8 cellular contexts compared by ENCODE assay signal in genomic region chr19:1041272-1041834, GRCh38. TPM values are rescaled to one million over a fixed set of nuclear protein-coding genes. Genes with fewer than 3 reads are reported as not detected.
DNase-seq lines count a peak whose midpoint lies in the region; ATAC-seq and TF ChIP-seq lines count a peak whose summit lies in the region.

No MANE protein-coding gene starts in this region.

- H3K27me3 ChIP-seq in SJCRH30, result no peaks in the 10 kb centered on the region
- peaks cover 0 to 11% (median 0%) of the 10 kb centered on the region in 4 donors for H3K27me3 ChIP-seq in esophagus muscularis mucosa
- H3K27me3 ChIP-seq in prostate gland (replicated peaks; ENCODE audit: insufficient read depth), result no peaks in the 10 kb centered on the region

- TF ChIP-seq CTCF in esophagus muscularis mucosa (IDR thresholded peaks at IDR 0.05) (no peak), prostate gland (IDR thresholded peaks at IDR 0.05) (no peak)

- H3K27ac ChIP-seq in SJCRH30, result no peak overlapping the region
- peak overlapping the region in 2 of 4 donors; percentile 4 to 32 for H3K27ac ChIP-seq in esophagus muscularis mucosa (replicated peaks in 1 of 4)
- no peak overlapping the region for H3K27ac ChIP-seq in prostate gland

- WGBS in esophagus muscularis mucosa, result 49% methylated on average over 19 of the region's 26 CpGs
- 42% methylated on average over 26 of the region's 26 CpGs for WGBS in prostate gland

- peaks cover 26% of the 10 kb centered on the region for H3K4me1 ChIP-seq in SJCRH30
- peaks cover 23 to 47% (median 34%) of the 10 kb centered on the region in 4 donors for H3K4me1 ChIP-seq in esophagus muscularis mucosa
- peaks cover 3% of the 10 kb centered on the region for H3K4me1 ChIP-seq in prostate gland (replicated peaks)

- H3K9me3 ChIP-seq in SJCRH30 (replicated peaks) (no peaks in the 10 kb centered on the region), esophagus muscularis mucosa (no peaks in the 10 kb centered on the region), prostate gland (no peaks in the 10 kb centered on the region)

- H3K36me3 ChIP-seq in SJCRH30 (peaks cover 6% of the 10 kb centered on the region; the same call in 1 of the 2 replicates), esophagus muscularis mucosa (peaks cover 12 to 21% (median 17%) of the 10 kb centered on the region in 4 donors), prostate gland (no peaks in the 10 kb centered on the region)

- no peak for TF ChIP-seq POLR2A in esophagus muscularis mucosa (IDR thresholded peaks at IDR 0.05; ENCODE audit: low read depth)
- TF ChIP-seq POLR2A in prostate gland (IDR thresholded peaks at IDR 0.05), result no peak

- ATAC-seq in HG03442 (IDR thresholded peaks at IDR 0.05; ENCODE audit: unreplicated experiment), result no peak

- DNase-seq in SJCRH30 (no peak), esophagus muscularis mucosa (ENCODE audit: extremely low spot score) (no peak), prostate gland (ENCODE audit: low spot score) (no peak), GM19240 (ENCODE audit: insufficient read length, low spot score) (no peak), C1 segment of cervical spinal cord (lab: John Stamatoyannopoulos, UW) (no peak)
- no peak for DNase-seq in effector CD4-positive, alpha-beta T cell

- TF ChIP-seq EP300 in esophagus muscularis mucosa (IDR thresholded peaks at IDR 0.05), result no peak

- peak overlapping the region; percentile 17; the same call in 1 of the 2 replicates for H3K4me3 ChIP-seq in GM08714 (ENCODE audit: low read length)
- H3K4me3 ChIP-seq in SJCRH30, result peak overlapping the region; percentile 35
- H3K4me3 ChIP-seq in esophagus muscularis mucosa, result peak overlapping the region; percentile 56 to 61 (median 58)
- H3K4me3 ChIP-seq in prostate gland, result peak overlapping the region; percentile 28 to 43

- intact Hi-C loops in esophagus muscularis mucosa (cut with DNase I), result loop anchor here (5.0 kb wide), 1 partner anchor 51 kb away; no protein-coding TSS in a partner anchor
- intact Hi-C loops in prostate gland (cut with DNase I), result no loop called here

RNA-seq across cellular contexts. Expression of gene ABCA7, which starts 1.4 kb away (rescaled TPM):
- total RNA-seq in SJCRH30 (2014; rRNA removed; shearing (Covaris generic)), result 7.8 and 11.0 TPM in 2 replicates
- total RNA-seq in esophagus muscularis mucosa (1 to 10 TPM; 3.9 to 9.5 (median 6.9) TPM), prostate gland (10 to 100 TPM; 16.2 to 25.1 TPM)

RNA-seq across cellular contexts. Expression of gene CNN2, which starts 14.9 kb away (rescaled TPM):
- 87.2 and 91.4 TPM in 2 replicates for total RNA-seq in SJCRH30 (2014; rRNA removed; shearing (Covaris generic))
- total RNA-seq in esophagus muscularis mucosa, result 10 to 100 TPM; 47.3 to 98.1 (median 81.3) TPM
- total RNA-seq in prostate gland, result 100 to 1,000 TPM in 1 of 2 donors, 10 to 100 TPM in 1; 82.9 to 101 TPM

RNA-seq across cellular contexts. Expression of gene RNU6-2, which starts 20.0 kb away (rescaled TPM):
- total RNA-seq in SJCRH30 (2014; rRNA removed; shearing (Covaris generic)), result not detected in 2 replicates
- total RNA-seq in esophagus muscularis mucosa (not detected), prostate gland (not detected)

RNA-seq across cellular contexts. Expression of gene TMEM259, which starts 20.4 kb away (rescaled TPM):
- 61.0 and 66.8 TPM in 2 replicates for total RNA-seq in SJCRH30 (2014; rRNA removed; shearing (Covaris generic))
- total RNA-seq in esophagus muscularis mucosa (100 to 1,000 TPM; 129 to 187 (median 160) TPM), prostate gland (100 to 1,000 TPM; 216 to 377 TPM)

RNA-seq across cellular contexts. Expression of gene ARHGAP45, which starts 25.6 kb away (rescaled TPM):
- total RNA-seq in SJCRH30 (2014; rRNA removed; shearing (Covaris generic)), result 2.9 TPM in 2 replicates
- total RNA-seq in esophagus muscularis mucosa (10 to 100 TPM; 17.8 to 28.3 (median 21.2) TPM), prostate gland (10 to 100 TPM in 1 of 2 donors, 1 to 10 TPM in 1; 8.9 to 26.2 TPM)
